Comparison of ENCODE assay signal across 8 cellular contexts in genomic region chr3:45182915-45183881, GRCh38. TPM values are rescaled to one million over a fixed set of nuclear protein-coding genes. Genes with fewer than 3 reads are reported as not detected.
DNase-seq lines count a peak whose midpoint lies in the region; ATAC-seq, FAIRE-seq and TF ChIP-seq lines count a peak whose summit lies in the region.

No MANE protein-coding gene starts in this region.

- ATAC-seq in HG02623 (IDR thresholded peaks at IDR 0.05; ENCODE audit: unreplicated experiment) (no peak), HG02852 (IDR thresholded peaks at IDR 0.05; ENCODE audit: unreplicated experiment) (no peak)
- no peak for ATAC-seq in natural killer cell treated with Interleukin-12 subunit alpha and Interleukin-12 subunit beta and Interleukin-15 and Interleukin-18, amount 100 ng/mL, for 72 hours
- ATAC-seq in naive thymus-derived CD8-positive, alpha-beta T cell, result no peak

- peaks cover 7 to 8% of the 10 kb centered on the region in 2 donors for H3K4me1 Mint-ChIP-seq in natural killer cell treated with Interleukin-12 subunit alpha and Interleukin-12 subunit beta and Interleukin-15 and Interleukin-18, amount 100 ng/mL, for 72 hours (ENCODE audit: low read depth in 2 of 2)
- peaks cover 0 to 5% (median 0%) of the 10 kb centered on the region in 4 donors for H3K4me1 Mint-ChIP-seq in naive thymus-derived CD8-positive, alpha-beta T cell

- H3K27me3 Mint-ChIP-seq in natural killer cell treated with Interleukin-12 subunit alpha and Interleukin-12 subunit beta and Interleukin-15 and Interleukin-18, amount 100 ng/mL, for 72 hours, result peaks cover 0 to 13% of the 10 kb centered on the region in 2 donors
- peaks cover 0 to 64% (median 8%) of the 10 kb centered on the region in 5 donors for H3K27me3 Mint-ChIP-seq in naive thymus-derived CD8-positive, alpha-beta T cell

- H2BK15ac ChIP-seq in mesenchymal stem cell (ENCODE audit: low read depth, poor library complexity, severe bottlenecking), result no peak overlapping the region

- H3K9me3 ChIP-seq in mesenchymal stem cell (ENCODE audit: control insufficient read depth, low read length), result no peaks in the 10 kb centered on the region

- TF ChIP-seq CTCF in astrocyte of the spinal cord (IDR thresholded peaks at IDR 0.05; ENCODE audit: low read depth, low read length), result no peak

- peak overlapping the region; percentile 36 to 47 for H3K4ac ChIP-seq in mesenchymal stem cell (ENCODE audit: low read depth in 1 of 2, low read length in 2 of 2)

- no peak overlapping the region for H3K23ac ChIP-seq in mesenchymal stem cell (ENCODE audit: low read length in 2 of 2)

- no peak overlapping the region for H3K27ac Mint-ChIP-seq in natural killer cell treated with Interleukin-12 subunit alpha and Interleukin-12 subunit beta and Interleukin-15 and Interleukin-18, amount 100 ng/mL, for 72 hours
- H3K27ac Mint-ChIP-seq in naive thymus-derived CD8-positive, alpha-beta T cell, result no peak overlapping the region

- no peaks in the 10 kb centered on the region for H3K36me3 Mint-ChIP-seq in natural killer cell treated with Interleukin-12 subunit alpha and Interleukin-12 subunit beta and Interleukin-15 and Interleukin-18, amount 100 ng/mL, for 72 hours
- H3K36me3 Mint-ChIP-seq in naive thymus-derived CD8-positive, alpha-beta T cell, result no peaks in the 10 kb centered on the region

- DNase-seq in ACHN (peak; percentile 34), HTR-8/SVneo (ENCODE audit: insufficient read length, low spot score) (peak; percentile 63), astrocyte of the spinal cord (ENCODE audit: low read depth, low spot score) (peak; percentile 80), mesenchymal stem cell (peak; percentile 68)
- no peak for DNase-seq in natural killer cell treated with Interleukin-12 subunit alpha and Interleukin-12 subunit beta and Interleukin-15 and Interleukin-18, amount 100 ng/mL, for 72 hours (ENCODE audit: low spot score)
- no peak for DNase-seq in naive thymus-derived CD8-positive, alpha-beta T cell

- peak overlapping the region; percentile 20 for H2BK5ac ChIP-seq in mesenchymal stem cell (ENCODE audit: low read depth, low read length, poor library complexity, severe bottlenecking)

- H2BK120ac ChIP-seq in mesenchymal stem cell (ENCODE audit: low read depth, low read length), result peak overlapping the region; percentile 61

- peak overlapping the region; percentile 29 for H4K8ac ChIP-seq in mesenchymal stem cell (ENCODE audit: low read length)

- in situ Hi-C loops in ACHN (cut with HindIII; ENCODE audit: low pct_ligation_motif_present, low pct_unique_long_range_greater_than_20kb, low sequenced_read_pairs), result no loop called here
- in situ Hi-C loops in astrocyte of the spinal cord (cut with HindIII; ENCODE audit: low sequenced_read_pairs), result no loop called here

- no peak overlapping the region for H3K4me3 Mint-ChIP-seq in natural killer cell treated with Interleukin-12 subunit alpha and Interleukin-12 subunit beta and Interleukin-15 and Interleukin-18, amount 100 ng/mL, for 72 hours
- no peak overlapping the region for H3K4me3 Mint-ChIP-seq in naive thymus-derived CD8-positive, alpha-beta T cell

- H2AK5ac ChIP-seq in mesenchymal stem cell (ENCODE audit: low read length, severe bottlenecking), result peak overlapping the region; percentile 91

- H3K27ac ChIP-seq in mesenchymal stem cell (ENCODE audit: low read length, poor library complexity, severe bottlenecking), result peak overlapping the region; percentile 66

- no peak overlapping the region for H3K4me2 ChIP-seq in mesenchymal stem cell (ENCODE audit: low read length, poor library complexity, severe bottlenecking)

- peaks cover 35% of the 10 kb centered on the region for H3K4me1 ChIP-seq in mesenchymal stem cell (ENCODE audit: control insufficient read depth, insufficient read depth, low read depth, low read length)

- no peak overlapping the region for H2AFZ ChIP-seq in mesenchymal stem cell (ENCODE audit: low read depth, low read length)

- no peaks in the 10 kb centered on the region for H3K79me1 ChIP-seq in mesenchymal stem cell (replicated peaks; ENCODE audit: low read length, poor library complexity, severe bottlenecking)

- FAIRE-seq in HTR-8/SVneo (lab: Jason Lieb, UNC), result peak; percentile 87

- peak overlapping the region; percentile 69 to 87 for H2BK12ac ChIP-seq in mesenchymal stem cell (ENCODE audit: low read length in 2 of 2)

- H3K36me3 ChIP-seq in mesenchymal stem cell (ENCODE audit: control insufficient read depth in 1 of 2, insufficient read depth in 2 of 2, low read depth in 1 of 2, low read length in 2 of 2), result no peaks in the 10 kb centered on the region

- H3K9ac ChIP-seq in mesenchymal stem cell (ENCODE audit: low read length), result no peak overlapping the region

- peak overlapping the region in 1 of 2 experiments; percentile 61 for H3K14ac ChIP-seq in mesenchymal stem cell (ENCODE audit: low read length in 2 of 2)

- H3K27me3 ChIP-seq in mesenchymal stem cell (ENCODE audit: control insufficient read depth in 1 of 2, insufficient read depth in 1 of 2, low read length in 2 of 2), result no peaks in the 10 kb centered on the region

- H3K9me3 Mint-ChIP-seq in natural killer cell treated with Interleukin-12 subunit alpha and Interleukin-12 subunit beta and Interleukin-15 and Interleukin-18, amount 100 ng/mL, for 72 hours, result no peaks in the 10 kb centered on the region
- H3K9me3 Mint-ChIP-seq in naive thymus-derived CD8-positive, alpha-beta T cell, result no peaks in the 10 kb centered on the region

- 15% methylated on average over 7 of the region's 7 CpGs for WGBS in mesenchymal stem cell

- H3K4me3 ChIP-seq in astrocyte of the spinal cord (ENCODE audit: low read depth, low read length) (no peak overlapping the region), mesenchymal stem cell (ENCODE audit: insufficient read depth in 1 of 2, low read depth in 1 of 2, low read length in 2 of 2) (no peak overlapping the region)

- peak overlapping the region; percentile 81 for H4K91ac ChIP-seq in mesenchymal stem cell (ENCODE audit: low read length)

- POLR2A ChIA-PET in naive thymus-derived CD8-positive, alpha-beta T cell (lab: Charles Lee), result no interaction called here

- peak overlapping the region; percentile 48 to 83 for H3K18ac ChIP-seq in mesenchymal stem cell (ENCODE audit: low read depth in 1 of 2, low read length in 2 of 2)

RNA-seq across cellular contexts. Expression of gene CDCP1, which starts 37.0 kb away (rescaled TPM):
- polyA plus RNA-seq in mesenchymal stem cell (2013, experiment 1 of 2), result 71.6 TPM
- 71.5 TPM for polyA plus RNA-seq in mesenchymal stem cell (2013, experiment 2 of 2)
- total RNA-seq in natural killer cell treated with Interleukin-12 subunit alpha and Interleukin-12 subunit beta and Interleukin-15 and Interleukin-18, amount 100 ng/mL, for 72 hours, result under 1 TPM; 0.29 to 0.36 TPM
- total RNA-seq in naive thymus-derived CD8-positive, alpha-beta T cell, result not detected
- polyA plus RNA-seq in naive thymus-derived CD8-positive, alpha-beta T cell, result under 1 TPM in 1 of 3 donors, not detected in 2; 0.07 TPM

RNA-seq across cellular contexts. Expression of gene TMEM158, which starts 42.9 kb away (rescaled TPM):
- 142 TPM for polyA plus RNA-seq in mesenchymal stem cell (2013, experiment 1 of 2)
- polyA plus RNA-seq in mesenchymal stem cell (2013, experiment 2 of 2), result 144 TPM
- 1 to 10 TPM in 1 of 2 donors, under 1 TPM in 1; 0.56 to 2.5 TPM for total RNA-seq in natural killer cell treated with Interleukin-12 subunit alpha and Interleukin-12 subunit beta and Interleukin-15 and Interleukin-18, amount 100 ng/mL, for 72 hours
- under 1 TPM in 1 of 2 experiments, not detected in 1; 0.22 TPM for total RNA-seq in naive thymus-derived CD8-positive, alpha-beta T cell
- polyA plus RNA-seq in naive thymus-derived CD8-positive, alpha-beta T cell, result not detected

Comparison
In these comparisons a context has a peak if more than half of its experiments do, and no peak if none do; other contexts are left out.
1. DNase-seq: peak in ACHN (single experiment), HTR-8/SVneo (single experiment), astrocyte of the spinal cord (single experiment) and mesenchymal stem cell (single experiment); none in natural killer cell treated with Interleukin-12 subunit alpha and Interleukin-12 subunit beta and Interleukin-15 and Interleukin-18, amount 100 ng/mL, for 72 hours (single experiment) and naive thymus-derived CD8-positive, alpha-beta T cell (0 of 10).